Comparison of ENCODE assay signal across 24 cellular contexts in genomic region chr14:71579331-71579730, GRCh38.
"Had no signal": no experiment of that assay in that cellular context is flagged by ENCODE, and none has a peak within 500 bp of the region (broad histone marks: within the 10 kb centered on the region; RNA-seq: fewer than 3 reads in every experiment).

No MANE protein-coding gene starts in this region.

- H3K4me3 Mint-ChIP-seq: activated CD4-positive, alpha-beta memory T cell treated with anti-CD3 and anti-CD28 coated beads, Interleukin-2, amount 10 ng/mL, durations not matched to agents 7 days and 5 days; activated naive CD8-positive, alpha-beta T cell treated with anti-CD3 and anti-CD28 coated beads, Interleukin-2, amount 50 U/mL, for 24 hours; brain; mesothelial cell of epicardium; naive thymus-derived CD8-positive, alpha-beta T cell had no signal

- H3K4me3 ChIP-seq: ovary, prostate gland, spleen, testis, uterus had no signal

- H3K4me1 ChIP-seq: prostate gland, uterus had no signal

- H3K27ac Mint-ChIP-seq: activated CD4-positive, alpha-beta memory T cell treated with anti-CD3 and anti-CD28 coated beads, Interleukin-2, amount 10 ng/mL, durations not matched to agents 7 days and 5 days; activated naive CD8-positive, alpha-beta T cell treated with anti-CD3 and anti-CD28 coated beads, Interleukin-2, amount 50 U/mL, for 24 hours; mesothelial cell of epicardium; naive thymus-derived CD8-positive, alpha-beta T cell had no signal

- ATAC-seq: activated naive CD8-positive, alpha-beta T cell treated with anti-CD3 and anti-CD28 coated beads, Interleukin-2, amount 50 U/mL, for 24 hours; left ventricle myocardium superior; naive thymus-derived CD8-positive, alpha-beta T cell had no signal

- H3K9me3 ChIP-seq: ovary, prostate gland, spleen, testis, uterus had no signal

- H3K27ac ChIP-seq: ovary, prostate gland, spleen, testis, uterus had no signal

- H3K36me3 Mint-ChIP-seq: brain, mesothelial cell of epicardium had no signal

- DNase-seq: activated CD4-positive, alpha-beta memory T cell treated with anti-CD3 and anti-CD28 coated beads, Interleukin-2, amount 10 ng/mL, durations not matched to agents 7 days and 5 days; activated CD4-positive, alpha-beta T cell treated with anti-CD3 and anti-CD28 coated beads for 4 hours; activated CD4-positive, CD25-positive, alpha-beta regulatory T cell; activated effector memory CD4-positive, alpha-beta T cell treated with anti-CD3 and anti-CD28 coated beads, Interleukin-2, amount 50 U/mL, for 16 hours; activated naive CD4-positive, alpha-beta T cell treated with anti-CD3 and anti-CD28 coated beads, Interleukin-2, amount 50 U/mL, for 16 hours; activated naive CD8-positive, alpha-beta T cell treated with anti-CD3 and anti-CD28 coated beads, Interleukin-2, amount 50 U/mL, for 24 hours; aorta; effector memory CD4-positive, alpha-beta T cell; head of caudate nucleus; hypothalamus; left ventricle myocardium superior; mammary epithelial cell; naive thymus-derived CD8-positive, alpha-beta T cell; ovary; spleen; stimulated activated CD4-positive, alpha-beta T cell treated with anti-CD3 and anti-CD28 coated beads, Interleukin-4, amount 100 ng/mL, for 1 hour; stimulated activated naive CD4-positive, alpha-beta T cell; testis; trophoblast cell; uterus had no signal

- H3K9me3 Mint-ChIP-seq: activated CD4-positive, alpha-beta memory T cell treated with anti-CD3 and anti-CD28 coated beads, Interleukin-2, amount 10 ng/mL, durations not matched to agents 7 days and 5 days; activated naive CD8-positive, alpha-beta T cell treated with anti-CD3 and anti-CD28 coated beads, Interleukin-2, amount 50 U/mL, for 24 hours; brain; mesothelial cell of epicardium; naive thymus-derived CD8-positive, alpha-beta T cell had no signal

- H3K27me3 Mint-ChIP-seq: activated CD4-positive, alpha-beta memory T cell treated with anti-CD3 and anti-CD28 coated beads, Interleukin-2, amount 10 ng/mL, durations not matched to agents 7 days and 5 days; activated naive CD8-positive, alpha-beta T cell treated with anti-CD3 and anti-CD28 coated beads, Interleukin-2, amount 50 U/mL, for 24 hours; naive thymus-derived CD8-positive, alpha-beta T cell had no signal

- H3K27me3 ChIP-seq: ovary, spleen, testis, uterus had no signal

- FAIRE-seq: frontal cortex had no signal

- H3K36me3 ChIP-seq: ovary, prostate gland, spleen, uterus had no signal
